In the genomic region with DNA sequence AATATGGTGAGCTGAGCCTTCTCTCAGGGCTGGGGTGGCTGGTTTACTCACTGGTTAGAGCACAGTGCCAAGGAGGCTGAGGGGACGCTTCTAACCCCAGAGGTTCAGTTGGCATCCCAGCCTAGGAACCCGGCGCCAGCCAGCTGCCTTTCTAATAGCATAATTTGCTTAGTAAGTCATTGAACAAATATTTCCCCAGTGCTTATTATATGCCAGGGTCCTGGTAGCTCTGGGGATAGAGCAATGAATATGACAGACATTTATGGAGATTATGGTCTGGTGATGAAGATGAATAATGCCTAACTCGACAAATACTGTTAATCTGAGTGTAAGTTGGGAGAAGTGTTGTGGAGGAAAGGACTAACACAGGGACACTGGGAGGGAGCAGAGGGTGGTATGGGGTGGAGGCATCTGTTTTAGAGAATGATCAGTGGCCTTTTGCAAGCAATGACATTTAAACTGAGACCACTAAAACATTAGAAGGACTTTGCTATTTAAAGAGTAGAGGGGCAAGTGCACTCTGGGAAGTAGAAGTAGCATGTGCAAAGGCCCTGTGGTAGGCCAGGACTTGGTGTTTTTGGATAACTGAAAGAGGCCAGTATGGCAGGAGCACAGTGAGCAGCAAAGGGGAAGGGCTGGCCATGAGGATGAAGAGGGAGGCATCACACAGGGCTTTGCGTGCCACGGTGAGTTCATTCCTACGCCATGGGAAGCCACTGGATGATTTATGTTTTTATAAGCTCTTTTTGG, we compare ENCODE assay signal across 25 cellular contexts.
"Had no signal": no experiment of that assay in that cellular context is flagged by ENCODE, and none has a peak within 500 bp of the region (broad histone marks: within the 10 kb centered on the region; RNA-seq: fewer than 3 reads in every experiment).

No MANE protein-coding gene starts in this region.

- H3K27me3 Mint-ChIP-seq: stimulated activated memory B cell treated with anti-CD40 and anti-IgM and Interleukin-4, amounts not matched to agents 10 μg/mL and 1 μg/mL and 100 μg/mL, for 72 hours; stimulated activated naive CD8-positive, alpha-beta T cell treated with anti-CD3 and anti-CD28 coated beads, Interleukin-15, Interleukin-2, amounts not matched to agents 100 ng/mL and 50 ng/mL, for 24 hours had no signal

- H3K27ac ChIP-seq: coronary artery, foreskin keratinocyte, hepatocyte, parathyroid adenoma, psoas muscle, right lobe of liver, spleen, tibial nerve had no signal

- FAIRE-seq: endothelial cell of umbilical vein had no signal

- DNase-seq: effector CD4-positive, alpha-beta T cell; endodermal cell; erythroblast; foreskin keratinocyte; head of caudate nucleus; left colon; left ventricle myocardium superior; mesenchymal stem cell; midbrain; psoas muscle; retina; right lobe of liver; spleen; stimulated activated CD4-positive, alpha-beta T cell treated with anti-CD3 and anti-CD28 coated beads, Interleukin-15, amount 100 ng/mL, for 24 hours; stimulated activated CD4-positive, alpha-beta T cell treated with anti-CD3 and anti-CD28 coated beads, Interleukin-1b, Interleukin-23, amount 100 ng/mL, for 48 hours; stimulated activated CD4-positive, alpha-beta T cell treated with anti-CD3 and anti-CD28 coated beads, Interleukin-4, amount 100 ng/mL, for 24 hours had no signal

- H3K4me2 ChIP-seq: hepatocyte had no signal

- H2AFZ ChIP-seq: hepatocyte, parathyroid adenoma had no signal

- H3K4me3 Mint-ChIP-seq: endodermal cell; nephron; stimulated activated memory B cell treated with anti-CD40 and anti-IgM and Interleukin-4, amounts not matched to agents 10 μg/mL and 1 μg/mL and 100 μg/mL, for 72 hours; stimulated activated naive CD8-positive, alpha-beta T cell treated with anti-CD3 and anti-CD28 coated beads, Interleukin-15, Interleukin-2, amounts not matched to agents 100 ng/mL and 50 ng/mL, for 24 hours had no signal

- H3K4me3 ChIP-seq: coronary artery, hepatocyte, lung, psoas muscle, right lobe of liver, spleen, tibial nerve had no signal

- H3K36me3 ChIP-seq: right lobe of liver, spleen, tibial nerve had no signal

- H3K27me3 ChIP-seq: foreskin keratinocyte, hepatocyte, right lobe of liver, spleen had no signal

- H3K27ac Mint-ChIP-seq: endodermal cell; stimulated activated memory B cell treated with anti-CD40 and anti-IgM and Interleukin-4, amounts not matched to agents 10 μg/mL and 1 μg/mL and 100 μg/mL, for 72 hours; stimulated activated naive CD8-positive, alpha-beta T cell treated with anti-CD3 and anti-CD28 coated beads, Interleukin-15, Interleukin-2, amounts not matched to agents 100 ng/mL and 50 ng/mL, for 24 hours had no signal

- H3K79me2 ChIP-seq: hepatocyte, parathyroid adenoma had no signal

- H3K9me3 ChIP-seq: psoas muscle, right lobe of liver, spleen, tibial nerve had no signal

- H3K4me1 ChIP-seq: foreskin keratinocyte, parathyroid adenoma, psoas muscle, right lobe of liver, spleen, tibial nerve had no signal

- H3K36me3 Mint-ChIP-seq: stimulated activated memory B cell treated with anti-CD40 and anti-IgM and Interleukin-4, amounts not matched to agents 10 μg/mL and 1 μg/mL and 100 μg/mL, for 72 hours had no signal

- H3K9ac ChIP-seq: parathyroid adenoma had no signal

- H3K4me1 Mint-ChIP-seq: endodermal cell; stimulated activated memory B cell treated with anti-CD40 and anti-IgM and Interleukin-4, amounts not matched to agents 10 μg/mL and 1 μg/mL and 100 μg/mL, for 72 hours had no signal

- H3K9me3 Mint-ChIP-seq: endodermal cell; nephron; stimulated activated naive CD8-positive, alpha-beta T cell treated with anti-CD3 and anti-CD28 coated beads, Interleukin-15, Interleukin-2, amounts not matched to agents 100 ng/mL and 50 ng/mL, for 24 hours had no signal
